In genomic region chr19:18322759-18323460, GRCh38 we compare ENCODE assay signal across 8 cellular contexts. TPM values are rescaled to one million over a fixed set of nuclear protein-coding genes. Genes with fewer than 3 reads are reported as not detected.
A peak's percentile ranks its signal among the peaks of the same experiment; 100 is the strongest.
DNase-seq lines count a peak whose midpoint lies in the region; ATAC-seq and TF ChIP-seq lines count a peak whose summit lies in the region.

TSS of gene LSM4 (minus strand) at chr19:18323076. CDS start at chr19:18323020, 56 bp downstream.

- intact Hi-C loops in left ventricle myocardium inferior (cut with micrococcal nuclease), result loop anchor here (2.0 kb wide), 1 partner anchor 44 kb away; no protein-coding TSS in a partner anchor
- intact Hi-C loops in prostate gland (cut with DNase I), result loop anchor here (1.0 to 5.0 kb wide), 2 partner anchors 44 to 121 kb away; partner anchors contain the start of gene RAB3A

- TF ChIP-seq CTCF in left ventricle myocardium inferior (IDR thresholded peaks at IDR 0.05; ENCODE audit: borderline replicate concordance) (no peak), prostate gland (IDR thresholded peaks at IDR 0.05) (peak in 2 of 4 experiments; percentile 32 to 39)

- peak within 1 kb of the TSS; percentile 83 for H3K4me3 Mint-ChIP-seq in T-helper 17 cell

- H3K36me3 ChIP-seq in left ventricle myocardium inferior, result no peaks in the 10 kb centered on the region
- no peaks in the 10 kb centered on the region for H3K36me3 ChIP-seq in prostate gland
- H3K36me3 ChIP-seq in urinary bladder (ENCODE audit: insufficient read depth), result no peaks in the 10 kb centered on the region

- H3K27me3 Mint-ChIP-seq in T-helper 17 cell, result no peaks in the 10 kb centered on the region

- no peaks in the 10 kb centered on the region for H3K9me3 ChIP-seq in T-helper 17 cell (ENCODE audit: control insufficient read depth, low read length, poor library complexity, severe bottlenecking)
- H3K9me3 ChIP-seq in left ventricle myocardium inferior (replicated peaks), result no peaks in the 10 kb centered on the region
- H3K9me3 ChIP-seq in prostate gland, result no peaks in the 10 kb centered on the region

- H3K27me3 ChIP-seq in left ventricle myocardium inferior (ENCODE audit: low read depth) (no peaks in the 10 kb centered on the region), prostate gland (replicated peaks; ENCODE audit: insufficient read depth) (no peaks in the 10 kb centered on the region)

- peak within 1 kb of the TSS; percentile 96 for H3K27ac ChIP-seq in left ventricle myocardium inferior (replicated peaks)
- peak within 1 kb of the TSS; percentile 90 for H3K27ac ChIP-seq in prostate gland
- peak within 1 kb of the TSS; percentile 76 for H3K27ac ChIP-seq in urinary bladder (ENCODE audit: low read depth)

- DNase-seq in NCI-H1694 treated with DMSO at 0.1 percent for 48 hours (lab: John Stamatoyannopoulos, UW) (peak; percentile 97), T-helper 17 cell (peak; percentile 98 to 99 (median 98)), amygdala (lab: John Stamatoyannopoulos, UW) (peak; percentile 45 to 98 (median 94)), left ventricle myocardium inferior (peak; percentile 98), prostate gland (ENCODE audit: low spot score) (peak; percentile 98)

- under 1% methylated on average over 56 of the region's 75 CpGs for WGBS in prostate gland
- under 1% methylated on average over 75 of the region's 75 CpGs for WGBS in urinary bladder

- TF ChIP-seq POLR2A in prostate gland (IDR thresholded peaks at IDR 0.05), result peak; percentile 85

- peak within 1 kb of the TSS; percentile 83 for H3K4me3 ChIP-seq in left ventricle myocardium inferior
- peak within 1 kb of the TSS; percentile 54 to 71 for H3K4me3 ChIP-seq in prostate gland
- peak within 1 kb of the TSS; percentile 38 for H3K4me3 ChIP-seq in urinary bladder (ENCODE audit: low read depth, low read length)

- no peaks in the 10 kb centered on the region for H3K36me3 Mint-ChIP-seq in T-helper 17 cell (ENCODE audit: low read depth)

- peaks cover 33% of the 10 kb centered on the region for H3K4me1 Mint-ChIP-seq in T-helper 17 cell

- H3K27ac Mint-ChIP-seq in T-helper 17 cell, result peak within 1 kb of the TSS; percentile 91

- H3K4me1 ChIP-seq in left ventricle myocardium inferior, result peaks cover 63% of the 10 kb centered on the region
- peaks cover 14% of the 10 kb centered on the region for H3K4me1 ChIP-seq in prostate gland (replicated peaks)
- H3K4me1 ChIP-seq in urinary bladder (ENCODE audit: insufficient read depth), result peaks cover 3% of the 10 kb centered on the region

- peak; percentile 96 for ATAC-seq in GM18498 (IDR thresholded peaks at IDR 0.05; ENCODE audit: unreplicated experiment)
- ATAC-seq in HG02938 (IDR thresholded peaks at IDR 0.05; ENCODE audit: unreplicated experiment), result peak; percentile 84
- ATAC-seq in T-helper 17 cell, result peak; percentile 95

RNA-seq across cellular contexts. Expression of gene LSM4, which starts in this region (rescaled TPM):
- total RNA-seq in T-helper 17 cell (10 to 100 TPM; 43.3 to 46.6 TPM), left ventricle myocardium inferior (94.8 TPM), prostate gland (100 to 1,000 TPM; 157 to 215 TPM), urinary bladder (56.5 TPM)
- polyA plus RNA-seq in urinary bladder, result 97.5 TPM

Comparison
In these comparisons a context has a peak if more than half of its experiments do, and no peak if none do; other contexts are left out.
1. Peak in every context shown above with its lines: DNase-seq, ATAC-seq, H3K4me3 ChIP-seq and H3K27ac ChIP-seq.